In the genomic region with DNA sequence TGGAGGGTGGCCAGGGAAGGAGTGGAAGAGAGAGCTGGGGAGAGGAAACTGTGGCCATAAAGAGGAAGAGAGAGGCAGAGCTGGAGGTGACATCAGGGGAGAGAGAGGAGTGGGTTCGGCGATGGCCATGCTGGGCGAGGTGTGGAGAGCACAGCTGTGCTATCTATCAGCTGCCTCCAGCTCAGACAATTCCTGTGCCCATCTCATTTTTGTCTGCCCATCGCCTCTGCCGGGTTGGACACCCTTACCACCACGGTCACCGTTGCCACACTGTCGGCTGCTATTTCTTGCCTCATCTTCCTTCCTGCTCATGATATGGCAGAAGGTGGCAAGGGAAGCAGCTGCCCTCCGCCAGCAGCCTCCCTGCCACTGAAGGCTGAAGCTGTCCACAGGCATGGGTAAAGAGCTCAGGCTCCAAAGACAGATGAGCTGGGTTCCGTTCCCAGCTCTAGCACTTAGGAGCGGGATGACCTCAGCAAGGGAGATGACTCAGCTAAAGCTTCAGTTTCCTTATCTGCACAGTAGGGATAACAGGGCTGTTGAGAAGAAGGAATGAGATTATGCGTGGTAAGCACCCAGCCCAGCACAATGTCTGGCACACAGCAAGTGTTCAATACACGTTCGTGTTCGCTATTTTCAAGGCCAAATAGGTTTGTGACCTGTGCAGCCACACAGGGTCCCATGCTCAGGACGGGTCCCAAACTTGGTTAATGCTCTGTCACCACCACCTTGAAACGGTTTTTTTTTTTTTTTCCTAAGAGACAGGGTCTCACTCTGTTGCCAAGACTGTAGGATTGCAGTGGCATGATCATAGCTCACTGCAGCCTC, we compare ENCODE assay signal across 1 cellular context.
TF ChIP-seq lines count a peak whose summit lies in the region.

No MANE protein-coding gene starts in this region.

TF ChIP-seq in K562, 482 proteins besides CTCF, POLR2A, EP300 and RAD21 (continued from another document and continues in another):
- TF ChIP-seq, protein P1, sequence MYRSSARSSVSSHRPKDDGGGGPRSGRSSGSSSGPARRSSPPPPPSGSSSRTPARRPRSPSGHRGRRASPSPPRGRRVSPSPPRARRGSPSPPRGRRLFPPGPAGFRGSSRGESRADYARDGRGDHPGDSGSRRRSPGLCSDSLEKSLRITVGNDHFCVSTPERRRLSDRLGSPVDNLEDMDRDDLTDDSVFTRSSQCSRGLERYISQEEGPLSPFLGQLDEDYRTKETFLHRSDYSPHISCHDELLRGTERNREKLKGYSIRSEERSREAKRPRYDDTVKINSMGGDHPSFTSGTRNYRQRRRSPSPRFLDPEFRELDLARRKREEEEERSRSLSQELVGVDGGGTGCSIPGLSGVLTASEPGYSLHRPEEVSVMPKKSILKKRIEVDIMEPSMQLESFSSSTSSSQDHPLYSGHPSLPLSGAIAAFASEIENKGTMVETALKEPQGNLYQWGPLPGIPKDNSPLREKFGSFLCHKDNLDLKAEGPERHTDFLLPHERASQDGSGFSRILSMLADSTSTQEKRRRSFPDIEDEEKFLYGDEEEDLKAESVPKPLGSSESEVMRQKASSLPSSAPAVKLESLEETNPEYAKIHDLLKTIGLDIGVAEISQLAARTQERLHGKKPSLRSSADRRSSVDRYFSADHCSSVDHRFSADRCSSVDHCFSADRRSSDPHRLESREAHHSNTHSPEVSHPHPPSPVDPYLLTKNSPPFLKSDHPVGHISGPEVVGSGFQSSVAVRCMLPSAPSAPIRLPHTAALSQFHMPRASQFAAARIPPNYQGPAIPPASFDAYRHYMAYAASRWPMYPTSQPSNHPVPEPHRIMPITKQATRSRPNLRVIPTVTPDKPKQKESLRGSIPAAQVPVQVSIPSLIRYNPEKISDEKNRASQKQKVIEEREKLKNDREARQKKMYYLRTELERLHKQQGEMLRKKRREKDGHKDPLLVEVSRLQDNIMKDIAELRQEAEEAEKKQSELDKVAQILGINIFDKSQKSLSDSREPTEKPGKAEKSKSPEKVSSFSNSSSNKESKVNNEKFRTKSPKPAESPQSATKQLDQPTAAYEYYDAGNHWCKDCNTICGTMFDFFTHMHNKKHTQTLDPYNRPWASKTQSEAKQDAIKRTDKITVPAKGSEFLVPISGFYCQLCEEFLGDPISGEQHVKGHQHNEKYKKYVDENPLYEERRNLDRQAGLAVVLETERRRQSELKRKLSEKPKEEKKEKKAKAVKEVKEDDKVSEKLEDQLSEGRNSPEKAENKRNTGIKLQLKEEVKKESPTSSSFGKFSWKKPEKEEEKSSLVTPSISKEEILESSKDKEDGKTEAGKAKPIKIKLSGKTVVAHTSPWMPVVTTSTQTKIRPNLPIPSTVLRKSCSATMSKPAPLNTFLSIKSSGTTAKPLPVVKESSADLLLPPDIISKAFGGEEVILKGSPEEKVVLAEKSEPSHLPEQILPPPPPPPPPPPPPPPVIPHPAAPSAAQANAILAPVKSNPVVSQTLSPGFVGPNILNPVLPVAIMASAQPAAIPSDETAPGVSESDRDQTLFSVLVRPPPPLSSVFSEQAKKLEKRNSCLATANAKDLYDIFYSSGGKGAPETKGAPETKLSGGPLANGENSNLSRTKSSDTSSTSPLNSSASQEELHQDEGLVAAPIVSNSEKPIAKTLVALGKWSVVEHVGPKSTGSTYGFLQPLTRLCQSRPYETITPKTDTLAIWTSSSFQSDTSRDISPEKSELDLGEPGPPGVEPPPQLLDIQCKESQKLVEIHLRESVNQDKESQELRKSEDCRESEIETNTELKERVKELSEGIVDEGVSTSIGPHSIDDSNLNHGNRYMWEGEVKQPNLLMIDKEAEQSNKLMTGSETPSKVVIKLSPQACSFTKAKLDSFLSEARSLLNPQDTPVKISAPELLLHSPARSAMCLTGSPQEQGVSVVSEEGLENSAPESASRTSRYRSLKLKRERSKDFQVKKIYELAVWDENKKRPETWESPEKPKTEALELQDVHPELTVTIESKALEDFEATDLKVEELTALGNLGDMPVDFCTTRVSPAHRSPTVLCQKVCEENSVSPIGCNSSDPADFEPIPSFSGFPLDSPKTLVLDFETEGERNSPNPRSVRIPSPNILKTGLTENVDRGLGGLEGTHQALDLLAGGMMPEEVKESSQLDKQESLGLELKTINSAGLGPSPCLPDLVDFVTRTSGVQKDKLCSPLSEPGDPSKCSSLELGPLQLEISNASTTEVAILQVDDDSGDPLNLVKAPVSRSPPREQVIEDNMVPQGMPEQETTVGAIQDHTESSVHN (IDR thresholded peaks at IDR 0.05; ENCODE audit: borderline replicate concordance in 1 of 2, low read depth in 1 of 2) = peak in 1 of 2 experiments; percentile 88; a peak in 2 of 4 replicates
- peak; percentile 94 for TF ChIP-seq TCF3 (CRISPR knock-in tag; IDR thresholded peaks at IDR 0.05)
- peak; percentile 98 for TF ChIP-seq ARID1B (IDR thresholded peaks at IDR 0.05)
- TF ChIP-seq ZFP1 (CRISPR knock-in tag; IDR thresholded peaks at IDR 0.05) = peak; percentile 40; the same call in 1 of the 2 replicates
- no peak for TF ChIP-seq GTF2A2 (tag; IDR thresholded peaks at IDR 0.05)
- TF ChIP-seq, protein P2, sequence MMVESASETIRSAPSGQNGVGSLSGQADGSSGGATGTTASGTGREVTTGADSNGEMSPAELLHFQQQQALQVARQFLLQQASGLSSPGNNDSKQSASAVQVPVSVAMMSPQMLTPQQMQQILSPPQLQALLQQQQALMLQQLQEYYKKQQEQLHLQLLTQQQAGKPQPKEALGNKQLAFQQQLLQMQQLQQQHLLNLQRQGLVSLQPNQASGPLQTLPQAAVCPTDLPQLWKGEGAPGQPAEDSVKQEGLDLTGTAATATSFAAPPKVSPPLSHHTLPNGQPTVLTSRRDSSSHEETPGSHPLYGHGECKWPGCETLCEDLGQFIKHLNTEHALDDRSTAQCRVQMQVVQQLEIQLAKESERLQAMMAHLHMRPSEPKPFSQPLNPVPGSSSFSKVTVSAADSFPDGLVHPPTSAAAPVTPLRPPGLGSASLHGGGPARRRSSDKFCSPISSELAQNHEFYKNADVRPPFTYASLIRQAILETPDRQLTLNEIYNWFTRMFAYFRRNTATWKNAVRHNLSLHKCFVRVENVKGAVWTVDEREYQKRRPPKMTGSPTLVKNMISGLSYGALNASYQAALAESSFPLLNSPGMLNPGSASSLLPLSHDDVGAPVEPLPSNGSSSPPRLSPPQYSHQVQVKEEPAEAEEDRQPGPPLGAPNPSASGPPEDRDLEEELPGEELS (CRISPR knock-in tag; IDR thresholded peaks at IDR 0.05; ENCODE audit: borderline replicate concordance) = no peak
- TF ChIP-seq KDM4B (IDR thresholded peaks at IDR 0.05; ENCODE audit: borderline replicate concordance in 2 of 2, low read depth in 1 of 2) = peak in 1 of 2 experiments; percentile 47; a peak in 1 of 4 replicates
- TF ChIP-seq MTA2 (IDR thresholded peaks at IDR 0.05; ENCODE audit: low read depth) = peak; percentile 81
- 0 out of 2 replicates have a peak, but pooled peaks have one; percentile 51 for TF ChIP-seq ZNF436 (CRISPR knock-in tag; IDR thresholded peaks at IDR 0.05)
- no peak for TF ChIP-seq MEF2A (IDR thresholded peaks at IDR 0.05; ENCODE audit: control insufficient read depth, low read depth, low read length)
- 0 out of 2 replicates have a peak, but pooled peaks have one; percentile 17 for TF ChIP-seq MIER1 (IDR thresholded peaks at IDR 0.05; ENCODE audit: low read depth)
- no peak for TF ChIP-seq ILF3 (IDR thresholded peaks at IDR 0.05; ENCODE audit: borderline replicate concordance)
- TF ChIP-seq ESRRB (CRISPR knock-in tag; IDR thresholded peaks at IDR 0.05; ENCODE audit: borderline replicate concordance) = peak; percentile 75; the same call in 1 of the 2 replicates
- TF ChIP-seq ZNF384 (IDR thresholded peaks at IDR 0.05; ENCODE audit: low read depth, low read length) = peak; percentile 77
- TF ChIP-seq NR4A1 (CRISPR knock-in tag; IDR thresholded peaks at IDR 0.05) = peak; percentile 73
- peak; percentile 92 for TF ChIP-seq NR4A1 (tag; IDR thresholded peaks at IDR 0.05)
- peak; percentile 88 for TF ChIP-seq ZNF644 (tag; IDR thresholded peaks at IDR 0.05; ENCODE audit: low read depth)
- TF ChIP-seq, protein P3, sequence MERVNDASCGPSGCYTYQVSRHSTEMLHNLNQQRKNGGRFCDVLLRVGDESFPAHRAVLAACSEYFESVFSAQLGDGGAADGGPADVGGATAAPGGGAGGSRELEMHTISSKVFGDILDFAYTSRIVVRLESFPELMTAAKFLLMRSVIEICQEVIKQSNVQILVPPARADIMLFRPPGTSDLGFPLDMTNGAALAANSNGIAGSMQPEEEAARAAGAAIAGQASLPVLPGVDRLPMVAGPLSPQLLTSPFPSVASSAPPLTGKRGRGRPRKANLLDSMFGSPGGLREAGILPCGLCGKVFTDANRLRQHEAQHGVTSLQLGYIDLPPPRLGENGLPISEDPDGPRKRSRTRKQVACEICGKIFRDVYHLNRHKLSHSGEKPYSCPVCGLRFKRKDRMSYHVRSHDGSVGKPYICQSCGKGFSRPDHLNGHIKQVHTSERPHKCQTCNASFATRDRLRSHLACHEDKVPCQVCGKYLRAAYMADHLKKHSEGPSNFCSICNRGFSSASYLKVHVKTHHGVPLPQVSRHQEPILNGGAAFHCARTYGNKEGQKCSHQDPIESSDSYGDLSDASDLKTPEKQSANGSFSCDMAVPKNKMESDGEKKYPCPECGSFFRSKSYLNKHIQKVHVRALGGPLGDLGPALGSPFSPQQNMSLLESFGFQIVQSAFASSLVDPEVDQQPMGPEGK (CRISPR knock-in tag; IDR thresholded peaks at IDR 0.05; ENCODE audit: borderline replicate concordance) = peak; percentile 50; the same call in 1 of the 2 replicates
- no peak for TF ChIP-seq ZZZ3 (IDR thresholded peaks at IDR 0.05)
- peak; percentile 91 for TF ChIP-seq SPI1 (IDR thresholded peaks at IDR 0.05; ENCODE audit: borderline replicate concordance, low read depth, low read length)
- peak; percentile 86 for TF ChIP-seq SOX6 (IDR thresholded peaks at IDR 0.05)
- peak; percentile 33 for TF ChIP-seq EGR1 (conservative IDR thresholded peaks at IDR 0.05)
- peak; percentile 96 for TF ChIP-seq CTBP1 (IDR thresholded peaks at IDR 0.05; ENCODE audit: borderline replicate concordance)
- peak; percentile 83 for TF ChIP-seq HNRNPL (IDR thresholded peaks at IDR 0.05; ENCODE audit: low read depth, low read length)
- TF ChIP-seq, protein P4, sequence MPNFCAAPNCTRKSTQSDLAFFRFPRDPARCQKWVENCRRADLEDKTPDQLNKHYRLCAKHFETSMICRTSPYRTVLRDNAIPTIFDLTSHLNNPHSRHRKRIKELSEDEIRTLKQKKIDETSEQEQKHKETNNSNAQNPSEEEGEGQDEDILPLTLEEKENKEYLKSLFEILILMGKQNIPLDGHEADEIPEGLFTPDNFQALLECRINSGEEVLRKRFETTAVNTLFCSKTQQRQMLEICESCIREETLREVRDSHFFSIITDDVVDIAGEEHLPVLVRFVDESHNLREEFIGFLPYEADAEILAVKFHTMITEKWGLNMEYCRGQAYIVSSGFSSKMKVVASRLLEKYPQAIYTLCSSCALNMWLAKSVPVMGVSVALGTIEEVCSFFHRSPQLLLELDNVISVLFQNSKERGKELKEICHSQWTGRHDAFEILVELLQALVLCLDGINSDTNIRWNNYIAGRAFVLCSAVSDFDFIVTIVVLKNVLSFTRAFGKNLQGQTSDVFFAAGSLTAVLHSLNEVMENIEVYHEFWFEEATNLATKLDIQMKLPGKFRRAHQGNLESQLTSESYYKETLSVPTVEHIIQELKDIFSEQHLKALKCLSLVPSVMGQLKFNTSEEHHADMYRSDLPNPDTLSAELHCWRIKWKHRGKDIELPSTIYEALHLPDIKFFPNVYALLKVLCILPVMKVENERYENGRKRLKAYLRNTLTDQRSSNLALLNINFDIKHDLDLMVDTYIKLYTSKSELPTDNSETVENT (CRISPR knock-in tag; IDR thresholded peaks at IDR 0.05) = peak; percentile 59; the same call in 1 of the 2 replicates
- peak; percentile 86 for TF ChIP-seq TAL1 (IDR thresholded peaks at IDR 0.05)
- TF ChIP-seq ZNF134 (CRISPR knock-in tag; conservative IDR thresholded peaks at IDR 0.05) = peak; percentile 61; the same call in 1 of the 2 replicates
- TF ChIP-seq, protein P5, sequence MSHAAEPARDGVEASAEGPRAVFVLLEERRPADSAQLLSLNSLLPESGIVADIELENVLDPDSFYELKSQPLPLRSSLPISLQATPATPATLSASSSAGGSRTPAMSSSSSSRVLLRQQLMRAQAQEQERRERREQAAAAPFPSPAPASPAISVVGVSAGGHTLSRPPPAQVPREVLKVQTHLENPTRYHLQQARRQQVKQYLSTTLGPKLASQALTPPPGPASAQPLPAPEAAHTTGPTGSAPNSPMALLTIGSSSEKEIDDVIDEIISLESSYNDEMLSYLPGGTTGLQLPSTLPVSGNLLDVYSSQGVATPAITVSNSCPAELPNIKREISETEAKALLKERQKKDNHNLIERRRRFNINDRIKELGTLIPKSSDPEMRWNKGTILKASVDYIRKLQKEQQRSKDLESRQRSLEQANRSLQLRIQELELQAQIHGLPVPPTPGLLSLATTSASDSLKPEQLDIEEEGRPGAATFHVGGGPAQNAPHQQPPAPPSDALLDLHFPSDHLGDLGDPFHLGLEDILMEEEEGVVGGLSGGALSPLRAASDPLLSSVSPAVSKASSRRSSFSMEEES (CRISPR knock-in tag; IDR thresholded peaks at IDR 0.05) = peak; percentile 15; the same call in 1 of the 2 replicates
- 0 out of 2 replicates have a peak, but pooled peaks have one; percentile 17 for TF ChIP-seq ZNF140 (CRISPR knock-in tag; IDR thresholded peaks at IDR 0.05)
- TF ChIP-seq, protein P6, sequence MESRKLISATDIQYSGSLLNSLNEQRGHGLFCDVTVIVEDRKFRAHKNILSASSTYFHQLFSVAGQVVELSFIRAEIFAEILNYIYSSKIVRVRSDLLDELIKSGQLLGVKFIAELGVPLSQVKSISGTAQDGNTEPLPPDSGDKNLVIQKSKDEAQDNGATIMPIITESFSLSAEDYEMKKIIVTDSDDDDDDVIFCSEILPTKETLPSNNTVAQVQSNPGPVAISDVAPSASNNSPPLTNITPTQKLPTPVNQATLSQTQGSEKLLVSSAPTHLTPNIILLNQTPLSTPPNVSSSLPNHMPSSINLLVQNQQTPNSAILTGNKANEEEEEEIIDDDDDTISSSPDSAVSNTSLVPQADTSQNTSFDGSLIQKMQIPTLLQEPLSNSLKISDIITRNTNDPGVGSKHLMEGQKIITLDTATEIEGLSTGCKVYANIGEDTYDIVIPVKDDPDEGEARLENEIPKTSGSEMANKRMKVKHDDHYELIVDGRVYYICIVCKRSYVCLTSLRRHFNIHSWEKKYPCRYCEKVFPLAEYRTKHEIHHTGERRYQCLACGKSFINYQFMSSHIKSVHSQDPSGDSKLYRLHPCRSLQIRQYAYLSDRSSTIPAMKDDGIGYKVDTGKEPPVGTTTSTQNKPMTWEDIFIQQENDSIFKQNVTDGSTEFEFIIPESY (CRISPR knock-in tag; IDR thresholded peaks at IDR 0.05) = no peak; the same call in 1 of the 2 replicates
- TF ChIP-seq NFIC (IDR thresholded peaks at IDR 0.05) = peak; percentile 80
- peak; percentile 99 for TF ChIP-seq MAFF (IDR thresholded peaks at IDR 0.05; ENCODE audit: low read length)
- peak; percentile 92 for TF ChIP-seq E2F3 (CRISPR knock-in tag; IDR thresholded peaks at IDR 0.05)
- peak; percentile 73 for TF ChIP-seq L3MBTL2 (IDR thresholded peaks at IDR 0.05)
- TF ChIP-seq JUNB (CRISPR knock-in tag; conservative IDR thresholded peaks at IDR 0.05) = peak; percentile 35; the same call in 1 of the 2 replicates
- TF ChIP-seq NFRKB (IDR thresholded peaks at IDR 0.05; ENCODE audit: low read depth) = peak; percentile 94
- TF ChIP-seq, protein P7, sequence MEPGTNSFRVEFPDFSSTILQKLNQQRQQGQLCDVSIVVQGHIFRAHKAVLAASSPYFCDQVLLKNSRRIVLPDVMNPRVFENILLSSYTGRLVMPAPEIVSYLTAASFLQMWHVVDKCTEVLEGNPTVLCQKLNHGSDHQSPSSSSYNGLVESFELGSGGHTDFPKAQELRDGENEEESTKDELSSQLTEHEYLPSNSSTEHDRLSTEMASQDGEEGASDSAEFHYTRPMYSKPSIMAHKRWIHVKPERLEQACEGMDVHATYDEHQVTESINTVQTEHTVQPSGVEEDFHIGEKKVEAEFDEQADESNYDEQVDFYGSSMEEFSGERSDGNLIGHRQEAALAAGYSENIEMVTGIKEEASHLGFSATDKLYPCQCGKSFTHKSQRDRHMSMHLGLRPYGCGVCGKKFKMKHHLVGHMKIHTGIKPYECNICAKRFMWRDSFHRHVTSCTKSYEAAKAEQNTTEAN (CRISPR knock-in tag; IDR thresholded peaks at IDR 0.05) = peak; percentile 51; the same call in 1 of the 2 replicates
- TF ChIP-seq ZNF217 (CRISPR knock-in tag; IDR thresholded peaks at IDR 0.05) = no peak
